Comparison of ENCODE assay signal across 9 cellular contexts in genomic region chr11:103035656-103036434, GRCh38. TPM values are rescaled to one million over a fixed set of nuclear protein-coding genes. Genes with fewer than 3 reads are reported as not detected.
DNase-seq lines count a peak whose midpoint lies in the region; ATAC-seq, FAIRE-seq and TF ChIP-seq lines count a peak whose summit lies in the region.
"Had no signal": no experiment of that assay in that cellular context is flagged by ENCODE, and none has a peak within 500 bp of the region (broad histone marks: within the 10 kb centered on the region; RNA-seq: fewer than 3 reads in every experiment).

No MANE protein-coding gene starts in this region.

- peaks cover 3% of the 10 kb centered on the region; the same call in 1 of the 2 replicates for H3K27me3 Mint-ChIP-seq in HFFc6 (ENCODE audit: insufficient read depth)
- H3K27me3 Mint-ChIP-seq in stimulated activated memory B cell treated with anti-CD40 and anti-IgM and Interleukin-4, amounts not matched to agents 10 μg/mL and 1 μg/mL and 100 μg/mL, for 72 hours = no peaks in the 10 kb centered on the region
- H3K27me3 Mint-ChIP-seq: IgD-negative memory B cell had no signal

- peak; percentile 75 for ATAC-seq in stimulated activated memory B cell treated with anti-CD40 and anti-IgM and Interleukin-4, amounts not matched to agents 10 μg/mL and 1 μg/mL and 100 μg/mL, for 72 hours

- peak overlapping the region; percentile 42 for H3K4me3 Mint-ChIP-seq in HFFc6
- no peak overlapping the region for H3K4me3 Mint-ChIP-seq in stimulated activated memory B cell treated with anti-CD40 and anti-IgM and Interleukin-4, amounts not matched to agents 10 μg/mL and 1 μg/mL and 100 μg/mL, for 72 hours
- H3K4me3 Mint-ChIP-seq: IgD-negative memory B cell had no signal

- in situ Hi-C loops in astrocyte of the spinal cord (cut with HindIII; ENCODE audit: low sequenced_read_pairs) = no loop called here

- peak overlapping the region; percentile 82 for H3K27ac Mint-ChIP-seq in HFFc6
- H3K27ac Mint-ChIP-seq in stimulated activated memory B cell treated with anti-CD40 and anti-IgM and Interleukin-4, amounts not matched to agents 10 μg/mL and 1 μg/mL and 100 μg/mL, for 72 hours = no peak overlapping the region
- H3K27ac Mint-ChIP-seq: IgD-negative memory B cell had no signal

- H3K27ac ChIP-seq in A673 (ENCODE audit: low read depth, low read length, poor library complexity, severe bottlenecking) (peak overlapping the region; percentile 61), SJCRH30 (no peak overlapping the region)

- CTCF ChIA-PET in A673 (lab: Charles Lee) = interaction anchor here (0.7 to 1.4 kb wide), 5 partner anchors 17 to 298 kb away, joined by 3 to 7 read pairs (median 4); partner anchors contain the start of gene MMP1

- FAIRE-seq in islet of Langerhans (lab: Jason Lieb, UNC) = peak; percentile 95

- intact Hi-C loops in A673 (cut with micrococcal nuclease; ENCODE audit: unreplicated experiment) = loop anchor here (2.0 to 5.0 kb wide), 2 partner anchors 19 to 104 kb away; no protein-coding TSS in a partner anchor

- TF ChIP-seq CTCF in A673 (conservative IDR thresholded peaks at IDR 0.05; ENCODE audit: low read depth, low read length) (peak; percentile 85), GM12872 (IDR thresholded peaks at IDR 0.05; ENCODE audit: insufficient read depth, low read depth, low read length) (peak; percentile 66), HFFc6 (IDR thresholded peaks at IDR 0.05) (peak; percentile 86), astrocyte of the spinal cord (IDR thresholded peaks at IDR 0.05; ENCODE audit: low read depth, low read length) (peak; percentile 58)

- POLR2A ChIA-PET in A673 (lab: Charles Lee; ENCODE audit: low non-redundant PET) = interaction anchor here (0.5 kb wide), 1 partner anchor 17 kb away, joined by 4 read pairs; no protein-coding TSS in a partner anchor

- H3K27me3 ChIP-seq in A673 (replicated peaks; ENCODE audit: insufficient read depth, low read depth, low read length, poor library complexity) (no peaks in the 10 kb centered on the region), SJCRH30 (no peaks in the 10 kb centered on the region)

- H3K4me3 ChIP-seq in A673 (ENCODE audit: low read depth, low read length, poor library complexity, severe bottlenecking) = no peak overlapping the region
- no peak overlapping the region for H3K4me3 ChIP-seq in SJCRH30
- H3K4me3 ChIP-seq in astrocyte of the spinal cord (ENCODE audit: low read depth, low read length) = no peak overlapping the region

- TSS peak; percentile 33 for BruUV-seq in A673 (replicated peaks; lab: Mats Ljungman, UMichigan)

- DNase-seq in A673 (ENCODE audit: low spot score) = peak; percentile 95
- peak; percentile 88 for DNase-seq in HFFc6
- peak; percentile 89 for DNase-seq in M059J (ENCODE audit: low read depth)
- DNase-seq in SJCRH30 = peak; percentile 24 to 66
- DNase-seq in astrocyte of the spinal cord (ENCODE audit: low read depth, low spot score) = peak; percentile 84

- peaks cover 5% of the 10 kb centered on the region for H3K9me3 Mint-ChIP-seq in HFFc6
- H3K9me3 Mint-ChIP-seq in stimulated activated memory B cell treated with anti-CD40 and anti-IgM and Interleukin-4, amounts not matched to agents 10 μg/mL and 1 μg/mL and 100 μg/mL, for 72 hours = no peaks in the 10 kb centered on the region
- H3K9me3 Mint-ChIP-seq: IgD-negative memory B cell had no signal

- H3K4me1 ChIP-seq in A673 (ENCODE audit: insufficient read depth, low read length, poor library complexity, severe bottlenecking) (peaks cover 13% of the 10 kb centered on the region), SJCRH30 (no peaks in the 10 kb centered on the region)

- H3K36me3 ChIP-seq in A673 (ENCODE audit: insufficient read depth, low read length, poor library complexity, severe bottlenecking) (no peaks in the 10 kb centered on the region), SJCRH30 (no peaks in the 10 kb centered on the region)

- H3K36me3 Mint-ChIP-seq in HFFc6 (ENCODE audit: low read depth) = no peaks in the 10 kb centered on the region
- H3K36me3 Mint-ChIP-seq in stimulated activated memory B cell treated with anti-CD40 and anti-IgM and Interleukin-4, amounts not matched to agents 10 μg/mL and 1 μg/mL and 100 μg/mL, for 72 hours = no peaks in the 10 kb centered on the region
- H3K36me3 Mint-ChIP-seq: IgD-negative memory B cell had no signal

- no peaks in the 10 kb centered on the region for H3K9me3 ChIP-seq in A673 (ENCODE audit: low read depth, low read length, poor library complexity, severe bottlenecking)
- H3K9me3 ChIP-seq in SJCRH30 (replicated peaks) = no peaks in the 10 kb centered on the region

- H3K4me1 Mint-ChIP-seq in HFFc6 (ENCODE audit: low read depth) = peaks cover 46% of the 10 kb centered on the region
- H3K4me1 Mint-ChIP-seq in stimulated activated memory B cell treated with anti-CD40 and anti-IgM and Interleukin-4, amounts not matched to agents 10 μg/mL and 1 μg/mL and 100 μg/mL, for 72 hours = peaks cover 13% of the 10 kb centered on the region

RNA-seq across cellular contexts. Expression of gene DCUN1D5, which starts 56.1 kb away (rescaled TPM):
- 92.3 and 102 TPM in 2 replicates for total RNA-seq in A673 (2021)
- 10 to 100 TPM; 37.5 to 46.1 (median 40.1) TPM for total RNA-seq in HFFc6 (2021; fragmentation: NEBNext Ultra II Directional; extraction: Animal tissue kit (Norgen Biotek cat#: 25700))
- total RNA-seq in M059J (2014; rRNA removed; shearing (Covaris generic)) = 83.4 and 99.6 TPM in 2 replicates
- 51.7 and 52.7 TPM in 2 replicates for total RNA-seq in SJCRH30 (2014; rRNA removed; shearing (Covaris generic))

Comparison
In these comparisons a context has a peak if more than half of its experiments do, and no peak if none do; other contexts are left out.
1. DNase-seq: peak in every context shown above with its lines; median percentile 95 in A673; 89 in M059J; 88 in HFFc6; 84 in astrocyte of the spinal cord; 45 in SJCRH30.